ENCODE assay signal across 28 cellular contexts in the genomic region with DNA sequence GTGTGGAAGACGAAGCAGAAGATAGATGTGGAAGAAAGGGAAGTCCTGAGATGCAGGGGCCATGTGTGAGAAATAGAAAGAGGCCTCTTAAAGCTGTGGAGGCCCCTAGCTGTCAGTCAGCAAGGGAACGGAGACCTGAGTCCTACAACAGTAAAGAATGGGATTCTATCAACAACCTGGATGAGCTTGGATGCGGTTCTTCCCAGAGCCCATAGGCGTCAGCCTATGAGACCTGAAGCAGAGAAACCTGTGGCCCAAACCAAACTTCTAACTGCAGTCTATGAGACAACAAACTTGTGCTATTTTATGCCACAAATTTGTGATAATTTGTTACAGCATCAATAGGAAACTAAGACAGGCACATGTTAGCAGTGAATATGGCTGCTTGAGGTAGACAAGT.
"Had no signal": no experiment of that assay in that cellular context is flagged by ENCODE, and none has a peak within 500 bp of the region (broad histone marks: within the 10 kb centered on the region; RNA-seq: fewer than 3 reads in every experiment).

No MANE protein-coding gene starts in this region.

- H3K9me3 Mint-ChIP-seq: activated CD4-positive, alpha-beta T cell treated with anti-CD3 and anti-CD28 coated beads, Interleukin-2, amount 10 ng/mL, durations not matched to agents 7 days and 5 days had no signal

- H3K27me3 Mint-ChIP-seq: activated CD4-positive, alpha-beta memory T cell treated with anti-CD3 and anti-CD28 coated beads, Interleukin-2, amount 10 ng/mL, durations not matched to agents 7 days and 5 days; activated CD4-positive, alpha-beta T cell treated with anti-CD3 and anti-CD28 coated beads, Interleukin-2, amount 10 ng/mL, durations not matched to agents 7 days and 5 days; activated naive CD4-positive, alpha-beta T cell treated with anti-CD3 and anti-CD28 coated beads, Interleukin-2, amount 10 ng/mL, durations not matched to agents 7 days and 5 days; activated naive CD8-positive, alpha-beta T cell treated with anti-CD3 and anti-CD28 coated beads, Interleukin-2, amount 10 ng/mL, durations not matched to agents 7 days and 5 days; activated T-cell treated with anti-CD3 and anti-CD28 coated beads, Interleukin-2, amount 50 U/mL, for 24 hours; effector memory CD8-positive, alpha-beta T cell had no signal

- H3K27ac ChIP-seq: brain microvascular endothelial cell, esophagus muscularis mucosa, foreskin keratinocyte, gastrocnemius medialis, heart left ventricle had no signal

- H3K27ac Mint-ChIP-seq: activated CD4-positive, alpha-beta memory T cell treated with anti-CD3 and anti-CD28 coated beads, Interleukin-2, amount 10 ng/mL, durations not matched to agents 7 days and 5 days; activated CD4-positive, alpha-beta T cell treated with anti-CD3 and anti-CD28 coated beads, Interleukin-2, amount 10 ng/mL, durations not matched to agents 7 days and 5 days; activated naive CD4-positive, alpha-beta T cell treated with anti-CD3 and anti-CD28 coated beads, Interleukin-2, amount 10 ng/mL, durations not matched to agents 7 days and 5 days; activated naive CD4-positive, alpha-beta T cell treated with anti-CD3 and anti-CD28 coated beads, Interleukin-2, amount 50 U/mL, for 72 hours; activated naive CD8-positive, alpha-beta T cell treated with anti-CD3 and anti-CD28 coated beads, Interleukin-2, amount 10 ng/mL, durations not matched to agents 7 days and 5 days; activated T-cell treated with anti-CD3 and anti-CD28 coated beads, Interleukin-2, amount 50 U/mL, for 24 hours; activated T-cell treated with anti-CD3 and anti-CD28 coated beads, Interleukin-2, amount 50 U/mL, for 72 hours; effector memory CD8-positive, alpha-beta T cell; T-helper 1 cell treated with Interleukin-12 subunit alpha and Interleukin-12 subunit beta and Interleukin-4 antibody, amounts not matched to agents 30 μg/mL and 1 μg/mL, for 36 hours; WTC11 had no signal

- H3K36me3 Mint-ChIP-seq: activated naive CD4-positive, alpha-beta T cell treated with anti-CD3 and anti-CD28 coated beads, Interleukin-2, amount 10 ng/mL, durations not matched to agents 7 days and 5 days; activated naive CD4-positive, alpha-beta T cell treated with anti-CD3 and anti-CD28 coated beads, Interleukin-2, amount 50 U/mL, for 72 hours; activated naive CD8-positive, alpha-beta T cell treated with anti-CD3 and anti-CD28 coated beads, Interleukin-2, amount 10 ng/mL, durations not matched to agents 7 days and 5 days; WTC11 had no signal

- H3K9me3 ChIP-seq: esophagus muscularis mucosa, gastrocnemius medialis had no signal

- H3K4me3 ChIP-seq: esophagus muscularis mucosa, gastrocnemius medialis, heart left ventricle had no signal

- H3K27me3 ChIP-seq: brain microvascular endothelial cell, esophagus muscularis mucosa, foreskin keratinocyte, gastrocnemius medialis, heart left ventricle had no signal

- H3K4me1 ChIP-seq: esophagus muscularis mucosa, foreskin keratinocyte, gastrocnemius medialis, heart left ventricle had no signal

- H3K4me3 Mint-ChIP-seq: activated CD4-positive, alpha-beta memory T cell treated with anti-CD3 and anti-CD28 coated beads, Interleukin-2, amount 10 ng/mL, durations not matched to agents 7 days and 5 days; activated CD4-positive, alpha-beta T cell treated with anti-CD3 and anti-CD28 coated beads, Interleukin-2, amount 10 ng/mL, durations not matched to agents 7 days and 5 days; activated naive CD4-positive, alpha-beta T cell treated with anti-CD3 and anti-CD28 coated beads, Interleukin-2, amount 10 ng/mL, durations not matched to agents 7 days and 5 days; activated naive CD8-positive, alpha-beta T cell treated with anti-CD3 and anti-CD28 coated beads, Interleukin-2, amount 10 ng/mL, durations not matched to agents 7 days and 5 days; activated T-cell treated with anti-CD3 and anti-CD28 coated beads, Interleukin-2, amount 50 U/mL, for 24 hours; activated T-cell treated with anti-CD3 and anti-CD28 coated beads, Interleukin-2, amount 50 U/mL, for 72 hours; effector memory CD8-positive, alpha-beta T cell; T-helper 1 cell treated with Interleukin-12 subunit alpha and Interleukin-12 subunit beta and Interleukin-4 antibody, amounts not matched to agents 30 μg/mL and 1 μg/mL, for 36 hours; WTC11 had no signal

- DNase-seq: activated CD4-positive, alpha-beta memory T cell treated with anti-CD3 and anti-CD28 coated beads, Interleukin-2, amount 10 ng/mL, durations not matched to agents 7 days and 5 days; activated CD4-positive, alpha-beta T cell treated with anti-CD3 and anti-CD28 coated beads for 1 hour; activated CD4-positive, alpha-beta T cell treated with anti-CD3 and anti-CD28 coated beads for 4 hours; activated CD4-positive, alpha-beta T cell treated with anti-CD3 and anti-CD28 coated beads, Interleukin-2, amount 10 ng/mL, durations not matched to agents 7 days and 5 days; activated CD4-positive, alpha-beta T cell treated with anti-CD3 and anti-CD28 coated beads, Interleukin-2, amount 50 U/mL, for 4 hours; activated CD8-positive, alpha-beta memory T cell treated with anti-CD3 and anti-CD28 coated beads, Interleukin-2, amount 50 U/mL, for 48 hours; activated gamma-delta T cell; activated naive CD4-positive, alpha-beta T cell; activated naive CD4-positive, alpha-beta T cell treated with anti-CD3 and anti-CD28 coated beads, Interleukin-2, amount 10 ng/mL, durations not matched to agents 7 days and 5 days; activated naive CD8-positive, alpha-beta T cell treated with anti-CD3 and anti-CD28 coated beads, Interleukin-2, amount 10 ng/mL, durations not matched to agents 7 days and 5 days; activated T-cell treated with anti-CD3 and anti-CD28 coated beads for 4 hours; activated T-cell treated with anti-CD3 and anti-CD28 coated beads, Interleukin-2, amount 50 U/mL, for 24 hours; activated T-cell treated with anti-CD3 and anti-CD28 coated beads, Interleukin-2, amount 50 U/mL, for 72 hours; brain microvascular endothelial cell; cortex of kidney; dermis blood vessel endothelial cell; effector CD4-positive, alpha-beta T cell; effector memory CD8-positive, alpha-beta T cell; erythroblast; foreskin keratinocyte; gastrocnemius medialis; glutamatergic neuron; heart left ventricle; T1000 had no signal

- H3K36me3 ChIP-seq: brain microvascular endothelial cell, esophagus muscularis mucosa, gastrocnemius medialis, heart left ventricle had no signal

- H3K4me1 Mint-ChIP-seq: activated CD4-positive, alpha-beta memory T cell treated with anti-CD3 and anti-CD28 coated beads, Interleukin-2, amount 10 ng/mL, durations not matched to agents 7 days and 5 days; activated CD4-positive, alpha-beta T cell treated with anti-CD3 and anti-CD28 coated beads, Interleukin-2, amount 10 ng/mL, durations not matched to agents 7 days and 5 days; activated naive CD4-positive, alpha-beta T cell treated with anti-CD3 and anti-CD28 coated beads, Interleukin-2, amount 10 ng/mL, durations not matched to agents 7 days and 5 days; activated naive CD8-positive, alpha-beta T cell treated with anti-CD3 and anti-CD28 coated beads, Interleukin-2, amount 10 ng/mL, durations not matched to agents 7 days and 5 days; WTC11 had no signal

- ATAC-seq: activated naive CD4-positive, alpha-beta T cell treated with anti-CD3 and anti-CD28 coated beads, Interleukin-2, amount 50 U/mL, for 72 hours; activated T-cell treated with anti-CD3 and anti-CD28 coated beads, Interleukin-2, amount 50 U/mL, for 72 hours; effector memory CD8-positive, alpha-beta T cell; foreskin keratinocyte; gastrocnemius medialis; heart left ventricle; WTC11 had no signal
